In genomic region chr13:113040597-113041292, GRCh38 we compare ENCODE assay signal across 19 cellular contexts.
A peak's percentile ranks its signal among the peaks of the same experiment; 100 is the strongest.
DNase-seq lines count a peak whose midpoint lies in the region; ATAC-seq and TF ChIP-seq lines count a peak whose summit lies in the region.
"Had no signal": no experiment of that assay in that cellular context is flagged by ENCODE, and none has a peak within 500 bp of the region (broad histone marks: within the 10 kb centered on the region; RNA-seq: fewer than 3 reads in every experiment).

No MANE protein-coding gene starts in this region.

- H3K4me1 ChIP-seq in ascending aorta (peaks cover 0 to 3% of the 10 kb centered on the region in 2 donors), tibial artery (peaks cover 0 to 23% (median 14%) of the 10 kb centered on the region in 4 donors)
- H3K4me1 ChIP-seq: Peyer's patch had no signal

- H3K36me3 ChIP-seq in ascending aorta (no peaks in the 10 kb centered on the region), tibial artery (no peaks in the 10 kb centered on the region)
- H3K36me3 ChIP-seq: Peyer's patch had no signal

- H3K4me1 Mint-ChIP-seq in progenitor cell of endocrine pancreas (ENCODE audit: low read depth) = no peaks in the 10 kb centered on the region
- H3K4me1 Mint-ChIP-seq: B cell had no signal

- H3K4me3 ChIP-seq in ascending aorta (no peak overlapping the region), tibial artery (no peak overlapping the region)
- H3K4me3 ChIP-seq: Peyer's patch had no signal

- DNase-seq in ascending aorta (ENCODE audit: low spot score in 2 of 2) (no peak), hypothalamus (lab: John Stamatoyannopoulos, UW) (peak in 29 of 51 donors; percentile 39 to 82 (median 70)), progenitor cell of endocrine pancreas (ENCODE audit: low spot score, unreplicated experiment) (no peak), tibial artery (no peak), superior temporal gyrus (ENCODE audit: extremely low spot score) (no peak)
- DNase-seq: ACHN; Calu3; CD4-positive, alpha-beta T cell; DMS79 treated with DMSO at 0.1 percent for 48 hours; GDM1; IMR-90; NCI-H1417 treated with DMSO at 0.1 percent for 48 hours; NCI-H2029 treated with DMSO at 0.1 percent for 48 hours; NCI-H510A; Peyer's patch; Right ventricle myocardium superior had no signal

- H3K27me3 ChIP-seq in ascending aorta = no peaks in the 10 kb centered on the region
- H3K27me3 ChIP-seq in tibial artery = no peaks in the 10 kb centered on the region
- H3K27me3 ChIP-seq: Peyer's patch had no signal

- H3K9me3 Mint-ChIP-seq in progenitor cell of endocrine pancreas (ENCODE audit: low read depth) = peaks cover 4% of the 10 kb centered on the region
- H3K9me3 Mint-ChIP-seq: CD4-positive, alpha-beta T cell had no signal

- peaks cover 17% of the 10 kb centered on the region for H3K36me3 Mint-ChIP-seq in progenitor cell of endocrine pancreas (ENCODE audit: insufficient read depth)

- peak overlapping the region; percentile 73 for H3K27ac Mint-ChIP-seq in progenitor cell of endocrine pancreas
- H3K27ac Mint-ChIP-seq: B cell; CD4-positive, alpha-beta T cell had no signal

- intact Hi-C loops in ascending aorta (cut with DNase I) = no loop called here
- intact Hi-C loops in tibial artery (cut with DNase I; ENCODE audit: low total_unique reads) = no loop called here

- H3K9me3 ChIP-seq in ascending aorta (no peaks in the 10 kb centered on the region), tibial artery (no peaks in the 10 kb centered on the region)
- H3K9me3 ChIP-seq: Peyer's patch had no signal

- H3K27ac ChIP-seq in ascending aorta (peak overlapping the region; percentile 18 to 53), tibial artery (peak overlapping the region; percentile 11 to 53)
- H3K27ac ChIP-seq: Peyer's patch had no signal

- no peak overlapping the region for H3K4me3 Mint-ChIP-seq in progenitor cell of endocrine pancreas (ENCODE audit: low read depth)
- H3K4me3 Mint-ChIP-seq: B cell; CD4-positive, alpha-beta T cell had no signal

- TF ChIP-seq CTCF in ascending aorta (IDR thresholded peaks at IDR 0.05) (no peak), progenitor cell of endocrine pancreas (IDR thresholded peaks at IDR 0.05; ENCODE audit: unreplicated experiment) (no peak), tibial artery (IDR thresholded peaks at IDR 0.05) (no peak)

- ATAC-seq in GM18858 (IDR thresholded peaks at IDR 0.05; ENCODE audit: unreplicated experiment) (no peak), GM18517 (IDR thresholded peaks at IDR 0.05; ENCODE audit: unreplicated experiment) (no peak)

- H3K27me3 Mint-ChIP-seq in progenitor cell of endocrine pancreas = no peaks in the 10 kb centered on the region
- H3K27me3 Mint-ChIP-seq: B cell; CD4-positive, alpha-beta T cell had no signal

Comparison
In these comparisons a context has a peak if more than half of its experiments do, and no peak if none do; other contexts are left out.
1. DNase-seq: peak in hypothalamus (29 of 51); none in ascending aorta (0 of 2), progenitor cell of endocrine pancreas (single experiment), tibial artery (0 of 2) and superior temporal gyrus (single experiment).